17 cellular contexts compared by ENCODE assay signal in genomic region chr1:26791138-26791537, GRCh38. TPM values are rescaled to one million over a fixed set of nuclear protein-coding genes. Genes with fewer than 3 reads are reported as not detected.
A peak's percentile ranks its signal among the peaks of the same experiment; 100 is the strongest.
DNase-seq lines count a peak whose midpoint lies in the region; ATAC-seq and TF ChIP-seq lines count a peak whose summit lies in the region.
"Had no signal": no experiment of that assay in that cellular context is flagged by ENCODE, and none has a peak within 500 bp of the region (broad histone marks: within the 10 kb centered on the region; RNA-seq: fewer than 3 reads in every experiment).

No MANE protein-coding gene starts in this region.

- peaks cover 47% of the 10 kb centered on the region for H3K4me1 Mint-ChIP-seq in activated CD4-positive, alpha-beta T cell treated with anti-CD3 and anti-CD28 coated beads for 36 hours
- H3K4me1 Mint-ChIP-seq in activated CD4-positive, alpha-beta memory T cell treated with anti-CD3 and anti-CD28 coated beads, Interleukin-2, amount 10 ng/mL, durations not matched to agents 7 days and 5 days: peaks cover 60% of the 10 kb centered on the region
- H3K4me1 Mint-ChIP-seq in endodermal cell: peaks cover 48% of the 10 kb centered on the region

- POLR2A ChIA-PET in activated CD4-positive, alpha-beta T cell treated with anti-CD3 and anti-CD28 coated beads for 36 hours (lab: Charles Lee): interaction anchor here (0.6 to 5.8 kb wide), 8 partner anchors 19 to 210 kb away, joined by 3 to 83 read pairs (median 6); partner anchors contain the start of gene GPATCH3
- POLR2A ChIA-PET in activated CD4-positive, alpha-beta memory T cell treated with anti-CD3 and anti-CD28 coated beads, Interleukin-2, amount 10 ng/mL, durations not matched to agents 7 days and 5 days (lab: Charles Lee): interaction anchor here (0.8 to 9.4 kb wide), 17 partner anchors 8 to 290 kb away, joined by 3 to 516 read pairs (median 15); partner anchors contain the start of genes ARID1A, GPN2 and TRNP1
- POLR2A ChIA-PET in HEK293T (lab: Yijun Ruan, JAX): interaction anchor here (0.8 to 1.4 kb wide), 4 partner anchors 9 to 94 kb away, joined by 3 read pairs; no protein-coding TSS in a partner anchor

- H3K27me3 ChIP-seq in endodermal cell (ENCODE audit: control insufficient read depth, insufficient read depth, low read length, poor library complexity, severe bottlenecking): no peaks in the 10 kb centered on the region
- no peaks in the 10 kb centered on the region for H3K27me3 ChIP-seq in effector memory CD4-positive, alpha-beta T cell (replicated peaks; ENCODE audit: control insufficient read depth, insufficient read depth, low read length, poor library complexity, severe bottlenecking)
- H3K27me3 ChIP-seq: right lobe of liver had no signal

- H3K36me3 Mint-ChIP-seq in activated CD4-positive, alpha-beta T cell treated with anti-CD3 and anti-CD28 coated beads for 36 hours (ENCODE audit: low read depth): peaks cover 35% of the 10 kb centered on the region
- H3K36me3 Mint-ChIP-seq in activated CD4-positive, alpha-beta memory T cell treated with anti-CD3 and anti-CD28 coated beads, Interleukin-2, amount 10 ng/mL, durations not matched to agents 7 days and 5 days (ENCODE audit: low read depth): peaks cover 29% of the 10 kb centered on the region
- peaks cover 17% of the 10 kb centered on the region for H3K36me3 Mint-ChIP-seq in endodermal cell (ENCODE audit: low read depth)

- H3K27ac Mint-ChIP-seq in activated CD4-positive, alpha-beta T cell treated with anti-CD3 and anti-CD28 coated beads for 36 hours: peak overlapping the region; percentile 99
- peak overlapping the region; percentile 100 for H3K27ac Mint-ChIP-seq in activated CD4-positive, alpha-beta memory T cell treated with anti-CD3 and anti-CD28 coated beads, Interleukin-2, amount 10 ng/mL, durations not matched to agents 7 days and 5 days
- no peak overlapping the region for H3K27ac Mint-ChIP-seq in endodermal cell

- 79 to 91% methylated on average over 4 to 6 of the region's 6 CpGs for WGBS in endodermal cell (ENCODE audit: insufficient coverage in 1 of 2, insufficient read length in 1 of 2), 2 experiments

- ATAC-seq in activated CD4-positive, alpha-beta T cell treated with anti-CD3 and anti-CD28 coated beads for 36 hours: no peak
- ATAC-seq: A549, left lobe of liver, right lobe of liver had no signal

- H3K9me3 ChIP-seq in endodermal cell (ENCODE audit: control insufficient read depth, low read length): no peaks in the 10 kb centered on the region
- no peaks in the 10 kb centered on the region for H3K9me3 ChIP-seq in effector memory CD4-positive, alpha-beta T cell (ENCODE audit: control insufficient read depth, low read length)
- H3K9me3 ChIP-seq: A549, right lobe of liver had no signal

- no peak overlapping the region for H3K9ac ChIP-seq in endodermal cell (ENCODE audit: extremely low read depth, low read length, poor library complexity, severe bottlenecking)

- H3K9me3 Mint-ChIP-seq in activated CD4-positive, alpha-beta T cell treated with anti-CD3 and anti-CD28 coated beads for 36 hours (ENCODE audit: low read depth): no peaks in the 10 kb centered on the region
- no peaks in the 10 kb centered on the region for H3K9me3 Mint-ChIP-seq in activated CD4-positive, alpha-beta memory T cell treated with anti-CD3 and anti-CD28 coated beads, Interleukin-2, amount 10 ng/mL, durations not matched to agents 7 days and 5 days
- no peaks in the 10 kb centered on the region for H3K9me3 Mint-ChIP-seq in endodermal cell
- H3K9me3 Mint-ChIP-seq: CD4-positive, alpha-beta T cell had no signal

- intact Hi-C loops in activated CD4-positive, alpha-beta T cell treated with anti-CD3 and anti-CD28 coated beads for 36 hours (cut with DNase I, micrococcal nuclease): loop anchor here in 1 of 2 experiments (5.0 kb wide), 1 partner anchor 86 kb away; no protein-coding TSS in a partner anchor

- TF ChIP-seq CTCF in endodermal cell (conservative IDR thresholded peaks at IDR 0.05): no peak

- peak overlapping the region; percentile 82 for H3K4me3 Mint-ChIP-seq in activated CD4-positive, alpha-beta T cell treated with anti-CD3 and anti-CD28 coated beads for 36 hours
- H3K4me3 Mint-ChIP-seq in activated CD4-positive, alpha-beta memory T cell treated with anti-CD3 and anti-CD28 coated beads, Interleukin-2, amount 10 ng/mL, durations not matched to agents 7 days and 5 days: peak overlapping the region; percentile 79
- H3K4me3 Mint-ChIP-seq in endodermal cell: no peak overlapping the region

- peaks cover 25% of the 10 kb centered on the region for H3K4me1 ChIP-seq in endodermal cell (ENCODE audit: control insufficient read depth, insufficient read depth, low read length)
- H3K4me1 ChIP-seq in effector memory CD4-positive, alpha-beta T cell (ENCODE audit: control insufficient read depth, insufficient read depth, low read length, poor library complexity, severe bottlenecking): peaks cover 29% of the 10 kb centered on the region

- no peak for DNase-seq in activated CD4-positive, alpha-beta T cell treated with anti-CD3 and anti-CD28 coated beads for 36 hours
- no peak for DNase-seq in activated CD4-positive, alpha-beta T cell treated with anti-CD3 and anti-CD28 coated beads, Interleukin-2, amount 50 U/mL, for 1 hour
- DNase-seq in CD1c-positive myeloid dendritic cell (ENCODE audit: extremely low spot score) (peak; percentile 45), endodermal cell (no peak), HEK293T (ENCODE audit: extremely low spot score) (no peak), AG08395 (ENCODE audit: low spot score) (no peak)
- DNase-seq in activated CD4-positive, alpha-beta memory T cell treated with anti-CD3 and anti-CD28 coated beads, Interleukin-2, amount 10 ng/mL, durations not matched to agents 7 days and 5 days: no peak
- no peak for DNase-seq in effector memory CD4-positive, alpha-beta T cell
- DNase-seq: CD4-positive, alpha-beta T cell; NCI-H1436 treated with DMSO at 0.1 percent for 48 hours; NCI-H2171 treated with DMSO at 0.1 percent for 48 hours; NCI-H82; right lobe of liver; stimulated activated naive CD4-positive, alpha-beta T cell; trophoblast cell had no signal

- H3K36me3 ChIP-seq in endodermal cell (ENCODE audit: control insufficient read depth, insufficient read depth, low read length): peaks cover 14% of the 10 kb centered on the region
- H3K36me3 ChIP-seq in effector memory CD4-positive, alpha-beta T cell (ENCODE audit: control insufficient read depth, insufficient read depth, low read length): peaks cover 14% of the 10 kb centered on the region
- H3K36me3 ChIP-seq: right lobe of liver had no signal

- no peaks in the 10 kb centered on the region for H3K27me3 Mint-ChIP-seq in activated CD4-positive, alpha-beta T cell treated with anti-CD3 and anti-CD28 coated beads for 36 hours
- no peaks in the 10 kb centered on the region for H3K27me3 Mint-ChIP-seq in activated CD4-positive, alpha-beta memory T cell treated with anti-CD3 and anti-CD28 coated beads, Interleukin-2, amount 10 ng/mL, durations not matched to agents 7 days and 5 days
- H3K27me3 Mint-ChIP-seq in endodermal cell (ENCODE audit: insufficient read depth): no peaks in the 10 kb centered on the region
- H3K27me3 Mint-ChIP-seq: CD4-positive, alpha-beta T cell had no signal

- peak overlapping the region; percentile 47 for H3K4me3 ChIP-seq in endodermal cell (ENCODE audit: low read length)
- no peak overlapping the region for H3K4me3 ChIP-seq in effector memory CD4-positive, alpha-beta T cell (ENCODE audit: insufficient read depth, low read depth, low read length, poor library complexity, severe bottlenecking)
- H3K4me3 ChIP-seq: A549, right lobe of liver had no signal

- no peak overlapping the region for H3K27ac ChIP-seq in endodermal cell (ENCODE audit: low read depth, low read length)
- no peak overlapping the region for H3K27ac ChIP-seq in effector memory CD4-positive, alpha-beta T cell (ENCODE audit: insufficient read depth, low read length, poor library complexity, severe bottlenecking)
- H3K27ac ChIP-seq: A549, right lobe of liver had no signal

- CTCF ChIA-PET in activated CD4-positive, alpha-beta T cell treated with anti-CD3 and anti-CD28 coated beads for 36 hours (lab: Charles Lee): interaction anchor here (0.6 to 8.0 kb wide), 23 partner anchors 9 to 319 kb away, joined by 3 to 180 read pairs (median 8); partner anchors contain the start of genes HMGN2 and ZDHHC18
- CTCF ChIA-PET in activated CD4-positive, alpha-beta memory T cell treated with anti-CD3 and anti-CD28 coated beads, Interleukin-2, amount 10 ng/mL, durations not matched to agents 7 days and 5 days (lab: Charles Lee): interaction anchor here (1.0 to 8.2 kb wide), 15 partner anchors 9 to 290 kb away, joined by 3 to 221 read pairs (median 28); partner anchors contain the start of gene ARID1A
- CTCF ChIA-PET in HEK293T (lab: Yijun Ruan, JAX): interaction anchor here (1.1 to 4.2 kb wide), 2 partner anchors 114 to 188 kb away, joined by 3 to 51 read pairs; no protein-coding TSS in a partner anchor

TF ChIP-seq in HEK293T, 16 proteins besides CTCF, POLR2A, EP300 and RAD21:
- no peak for TF ChIP-seq TARDBP (IDR thresholded peaks at IDR 0.05)
- no peak for TF ChIP-seq L3MBTL2 (conservative IDR thresholded peaks at IDR 0.05)
- no peak for TF ChIP-seq LEF1 (IDR thresholded peaks at IDR 0.05; ENCODE audit: borderline replicate concordance)
- TF ChIP-seq, protein P1, sequence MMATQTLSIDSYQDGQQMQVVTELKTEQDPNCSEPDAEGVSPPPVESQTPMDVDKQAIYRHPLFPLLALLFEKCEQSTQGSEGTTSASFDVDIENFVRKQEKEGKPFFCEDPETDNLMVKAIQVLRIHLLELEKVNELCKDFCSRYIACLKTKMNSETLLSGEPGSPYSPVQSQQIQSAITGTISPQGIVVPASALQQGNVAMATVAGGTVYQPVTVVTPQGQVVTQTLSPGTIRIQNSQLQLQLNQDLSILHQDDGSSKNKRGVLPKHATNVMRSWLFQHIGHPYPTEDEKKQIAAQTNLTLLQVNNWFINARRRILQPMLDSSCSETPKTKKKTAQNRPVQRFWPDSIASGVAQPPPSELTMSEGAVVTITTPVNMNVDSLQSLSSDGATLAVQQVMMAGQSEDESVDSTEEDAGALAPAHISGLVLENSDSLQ (IDR thresholded peaks at IDR 0.05): no peak
- no peak for TF ChIP-seq ELF4 (IDR thresholded peaks at IDR 0.05)

RNA-seq across cellular contexts. Expression of gene PIGV, which starts 3.4 kb away (rescaled TPM):
- total RNA-seq in activated CD4-positive, alpha-beta T cell treated with anti-CD3 and anti-CD28 coated beads for 36 hours: 10 to 100 TPM; 12.0 to 17.2 TPM
- 10 to 100 TPM; 16.6 to 16.9 TPM for total RNA-seq in activated CD4-positive, alpha-beta memory T cell treated with anti-CD3 and anti-CD28 coated beads, Interleukin-2, amount 10 ng/mL, durations not matched to agents 7 days and 5 days
- 10 to 100 TPM; 12.7 to 14.6 TPM for total RNA-seq in endodermal cell
- 13.3 TPM for polyA plus RNA-seq in endodermal cell (2013, experiment 1 of 2)
- 12.6 TPM for polyA plus RNA-seq in endodermal cell (2013, experiment 2 of 2)

RNA-seq across cellular contexts. Expression of gene ZDHHC18, which starts 35.4 kb away (rescaled TPM):
- 10 to 100 TPM; 51.6 to 66.0 TPM for total RNA-seq in activated CD4-positive, alpha-beta T cell treated with anti-CD3 and anti-CD28 coated beads for 36 hours
- 10 to 100 TPM; 73.3 to 76.3 TPM for total RNA-seq in activated CD4-positive, alpha-beta memory T cell treated with anti-CD3 and anti-CD28 coated beads, Interleukin-2, amount 10 ng/mL, durations not matched to agents 7 days and 5 days
- total RNA-seq in endodermal cell: 10 to 100 TPM; 39.7 to 42.4 TPM
- 37.1 TPM for polyA plus RNA-seq in endodermal cell (2013, experiment 1 of 2)
- 34.3 TPM for polyA plus RNA-seq in endodermal cell (2013, experiment 2 of 2)
